In the genomic region with DNA sequence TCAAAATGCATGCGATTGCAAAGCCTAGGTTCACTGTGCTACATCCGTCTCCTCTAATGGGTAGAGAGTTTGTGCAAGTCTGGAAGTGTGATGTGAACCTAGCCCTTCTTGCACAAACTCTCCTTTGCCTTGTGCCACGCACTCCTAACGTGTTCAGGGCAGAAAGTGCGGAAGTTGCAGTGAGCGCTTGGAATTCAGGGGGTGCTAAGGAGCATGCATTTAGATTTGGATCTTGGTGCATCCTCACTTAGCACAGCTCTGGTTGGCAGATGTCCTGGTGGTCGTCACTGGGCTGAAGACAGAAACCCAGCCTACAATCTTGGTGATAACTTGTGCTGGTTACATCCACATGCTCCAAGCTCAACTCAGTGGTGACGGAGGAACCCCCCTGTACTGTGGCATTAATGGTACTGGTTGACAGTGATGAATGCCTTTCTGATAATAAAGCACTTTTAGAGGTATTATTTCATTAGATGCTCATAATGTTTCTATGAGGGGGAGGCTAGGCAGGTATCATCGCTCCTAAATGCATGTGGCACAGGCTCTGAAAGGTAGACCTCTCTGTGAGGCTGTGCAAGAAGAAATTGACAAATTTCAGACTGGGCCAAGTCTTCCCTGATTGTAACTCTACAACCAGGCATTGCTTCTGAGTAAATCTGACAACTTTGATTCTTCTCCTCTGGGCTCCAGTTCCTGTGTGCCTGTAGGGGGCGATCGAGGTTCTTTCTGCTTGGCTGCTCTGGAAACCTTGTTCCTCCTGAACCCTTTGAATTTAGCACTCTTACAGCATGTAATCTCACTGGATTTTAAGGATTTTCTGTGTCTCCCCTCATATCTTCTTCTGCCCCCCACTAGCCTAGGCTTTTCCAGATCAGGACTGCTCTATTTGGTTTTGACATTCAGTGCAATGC, we compare ENCODE assay signal across 8 cellular contexts. TPM values are rescaled to one million over a fixed set of nuclear protein-coding genes. Genes with fewer than 3 reads are reported as not detected.
A peak's percentile ranks its signal among the peaks of the same experiment; 100 is the strongest.
DNase-seq lines count a peak whose midpoint lies in the region; ATAC-seq and TF ChIP-seq lines count a peak whose summit lies in the region.

No MANE protein-coding gene starts in this region.

- ATAC-seq in natural killer cell (peak; percentile 36 to 54 (median 54)), sciatic nerve (no peak), GM19463 (IDR thresholded peaks at IDR 0.05; ENCODE audit: unreplicated experiment) (no peak)
- ATAC-seq in natural killer cell treated with Interleukin-12 subunit alpha and Interleukin-12 subunit beta and Interleukin-15 and Interleukin-18, amount 100 ng/mL, for 72 hours: no peak

- H3K36me3 ChIP-seq in fibroblast of lung (ENCODE audit: control insufficient read depth, insufficient read depth, low read length): peaks cover 2% of the 10 kb centered on the region

- TF ChIP-seq CTCF in natural killer cell (IDR thresholded peaks at IDR 0.05): peak; percentile 55
- TF ChIP-seq CTCF in fibroblast of lung (conservative IDR thresholded peaks at IDR 0.05 in 1 of 2, IDR thresholded peaks at IDR 0.05 in 1 of 2; ENCODE audit: low read depth in 1 of 2, low read length in 2 of 2): peak; percentile 51 to 84

- peak; percentile 55 for DNase-seq in natural killer cell
- DNase-seq in natural killer cell treated with Interleukin-12 subunit alpha and Interleukin-12 subunit beta and Interleukin-15 and Interleukin-18, amount 100 ng/mL, for 72 hours (ENCODE audit: low spot score): no peak
- peak; percentile 67 for DNase-seq in NCI-H69 (lab: John Stamatoyannopoulos, UW)
- DNase-seq in activated CD8-positive, alpha-beta memory T cell treated with anti-CD3 and anti-CD28 coated beads, Interleukin-2, amount 50 U/mL, for 4 hours: peak; percentile 59
- DNase-seq in fibroblast of lung (ENCODE audit: low read depth in 2 of 2): peak; percentile 31 to 60
- DNase-seq in sciatic nerve (ENCODE audit: low spot score): peak; percentile 64
- no peak for DNase-seq in NCI-H1105 (lab: John Stamatoyannopoulos, UW)

- no peaks in the 10 kb centered on the region for H3K27me3 ChIP-seq in fibroblast of lung (ENCODE audit: control insufficient read depth, insufficient read depth, low read length)

- H3K4me2 ChIP-seq in fibroblast of lung (ENCODE audit: extremely low read depth, insufficient read depth, low read length): no peak overlapping the region

- H3K9me3 ChIP-seq in fibroblast of lung (ENCODE audit: control insufficient read depth, insufficient read depth, low read depth, low read length): no peaks in the 10 kb centered on the region

- H3K4me1 Mint-ChIP-seq in natural killer cell: peaks cover 63 to 83% of the 10 kb centered on the region in 2 donors
- H3K4me1 Mint-ChIP-seq in natural killer cell treated with Interleukin-12 subunit alpha and Interleukin-12 subunit beta and Interleukin-15 and Interleukin-18, amount 100 ng/mL, for 72 hours (ENCODE audit: low read depth in 2 of 2): peaks cover 57 to 70% of the 10 kb centered on the region in 2 donors

- H4K20me1 ChIP-seq in fibroblast of lung (ENCODE audit: control insufficient read depth, extremely low read depth, insufficient read depth, low read length): peaks cover 7% of the 10 kb centered on the region

- intact Hi-C loops in natural killer cell (cut with micrococcal nuclease): loop anchor here (5.0 kb wide), 2 partner anchors 38 to 42 kb away; no protein-coding TSS in a partner anchor
- intact Hi-C loops in sciatic nerve (cut with DNase I): no loop called here

- H3K4me1 ChIP-seq in fibroblast of lung (ENCODE audit: control insufficient read depth, extremely low read depth, insufficient read depth, low read length): peaks cover 13% of the 10 kb centered on the region

- peaks cover 63% of the 10 kb centered on the region for H3K79me2 ChIP-seq in fibroblast of lung (ENCODE audit: control insufficient read depth, insufficient read depth, low read length)

- no peak overlapping the region for H3K4me3 Mint-ChIP-seq in natural killer cell
- H3K4me3 Mint-ChIP-seq in natural killer cell treated with Interleukin-12 subunit alpha and Interleukin-12 subunit beta and Interleukin-15 and Interleukin-18, amount 100 ng/mL, for 72 hours: no peak overlapping the region

- no peak overlapping the region for H3K9ac ChIP-seq in fibroblast of lung (ENCODE audit: insufficient read depth, low read length)

- peaks cover 7% of the 10 kb centered on the region for H3K36me3 Mint-ChIP-seq in natural killer cell
- H3K36me3 Mint-ChIP-seq in natural killer cell treated with Interleukin-12 subunit alpha and Interleukin-12 subunit beta and Interleukin-15 and Interleukin-18, amount 100 ng/mL, for 72 hours: no peaks in the 10 kb centered on the region

- no peak overlapping the region for H3K27ac Mint-ChIP-seq in natural killer cell
- no peak overlapping the region for H3K27ac Mint-ChIP-seq in natural killer cell treated with Interleukin-12 subunit alpha and Interleukin-12 subunit beta and Interleukin-15 and Interleukin-18, amount 100 ng/mL, for 72 hours

- H3K4me3 ChIP-seq in fibroblast of lung (replicated peaks in 1 of 4; ENCODE audit: control extremely low read depth in 1 of 4, insufficient read depth in 1 of 4, low read depth in 3 of 4, low read length in 4 of 4): no peak overlapping the region

- no peaks in the 10 kb centered on the region for H3K27me3 Mint-ChIP-seq in natural killer cell (ENCODE audit: low read depth in 2 of 2)
- no peaks in the 10 kb centered on the region for H3K27me3 Mint-ChIP-seq in natural killer cell treated with Interleukin-12 subunit alpha and Interleukin-12 subunit beta and Interleukin-15 and Interleukin-18, amount 100 ng/mL, for 72 hours

- no peak overlapping the region for H2AFZ ChIP-seq in fibroblast of lung (ENCODE audit: low read length)

- H3K9me3 Mint-ChIP-seq in natural killer cell: no peaks in the 10 kb centered on the region
- no peaks in the 10 kb centered on the region for H3K9me3 Mint-ChIP-seq in natural killer cell treated with Interleukin-12 subunit alpha and Interleukin-12 subunit beta and Interleukin-15 and Interleukin-18, amount 100 ng/mL, for 72 hours

- H3K27ac ChIP-seq in fibroblast of lung (ENCODE audit: insufficient read depth, low read length): no peak overlapping the region

RNA-seq across cellular contexts. Expression of gene MAPKAPK2, which starts 40.6 kb away (rescaled TPM):
- total RNA-seq in natural killer cell: 100 to 1,000 TPM; 137 to 197 (median 178) TPM
- 100 to 1,000 TPM; 104 to 115 TPM for total RNA-seq in natural killer cell treated with Interleukin-12 subunit alpha and Interleukin-12 subunit beta and Interleukin-15 and Interleukin-18, amount 100 ng/mL, for 72 hours
- total RNA-seq in fibroblast of lung: 31.3 and 51.9 TPM in 2 replicates
- polyA plus RNA-seq in fibroblast of lung: 74.4 and 85.7 TPM in 2 replicates
- 65.5 and 70.1 TPM in 2 replicates for polyA plus RNA-seq in fibroblast of lung (2012)
- polyA minus RNA-seq in fibroblast of lung (ENCODE audit: low replicate concordance): 138 and 201 TPM in 2 replicates
- 56.3 TPM for total RNA-seq in sciatic nerve

RNA-seq across cellular contexts. Expression of gene IL19, which starts 45.3 kb away (rescaled TPM):
- not detected for total RNA-seq in natural killer cell
- not detected for total RNA-seq in natural killer cell treated with Interleukin-12 subunit alpha and Interleukin-12 subunit beta and Interleukin-15 and Interleukin-18, amount 100 ng/mL, for 72 hours
- not detected in 2 replicates for total RNA-seq in fibroblast of lung
- not detected in 2 replicates for polyA plus RNA-seq in fibroblast of lung
- polyA plus RNA-seq in fibroblast of lung (2012): not detected in 2 replicates
- not detected in 2 replicates for polyA minus RNA-seq in fibroblast of lung (ENCODE audit: low replicate concordance)
- not detected for total RNA-seq in sciatic nerve

RNA-seq across cellular contexts. Expression of gene IL10, which starts 47.0 kb away (rescaled TPM):
- total RNA-seq in natural killer cell: 1 to 10 TPM in 1 of 3 donors, not detected in 2; 1.0 TPM
- total RNA-seq in natural killer cell treated with Interleukin-12 subunit alpha and Interleukin-12 subunit beta and Interleukin-15 and Interleukin-18, amount 100 ng/mL, for 72 hours: under 1 TPM in 1 of 2 donors, not detected in 1; 0.95 TPM
- not detected in 2 replicates for total RNA-seq in fibroblast of lung
- polyA plus RNA-seq in fibroblast of lung: not detected in 2 replicates
- not detected in 2 replicates for polyA plus RNA-seq in fibroblast of lung (2012)
- polyA minus RNA-seq in fibroblast of lung (ENCODE audit: low replicate concordance): not detected in 2 replicates
- total RNA-seq in sciatic nerve: 1.1 TPM

Comparison
In these comparisons a context has a peak if more than half of its experiments do, and no peak if none do; other contexts are left out.
1. ATAC-seq: peak in natural killer cell (3 of 3); none in natural killer cell treated with Interleukin-12 subunit alpha and Interleukin-12 subunit beta and Interleukin-15 and Interleukin-18, amount 100 ng/mL, for 72 hours (0 of 2), sciatic nerve (single experiment) and GM19463 (single experiment).
2. DNase-seq: peak in natural killer cell (single experiment), NCI-H69 (single experiment), activated CD8-positive, alpha-beta memory T cell treated with anti-CD3 and anti-CD28 coated beads, Interleukin-2, amount 50 U/mL, for 4 hours (single experiment), fibroblast of lung (2 of 2) and sciatic nerve (single experiment); none in natural killer cell treated with Interleukin-12 subunit alpha and Interleukin-12 subunit beta and Interleukin-15 and Interleukin-18, amount 100 ng/mL, for 72 hours (single experiment) and NCI-H1105 (single experiment).